In the genomic region with DNA sequence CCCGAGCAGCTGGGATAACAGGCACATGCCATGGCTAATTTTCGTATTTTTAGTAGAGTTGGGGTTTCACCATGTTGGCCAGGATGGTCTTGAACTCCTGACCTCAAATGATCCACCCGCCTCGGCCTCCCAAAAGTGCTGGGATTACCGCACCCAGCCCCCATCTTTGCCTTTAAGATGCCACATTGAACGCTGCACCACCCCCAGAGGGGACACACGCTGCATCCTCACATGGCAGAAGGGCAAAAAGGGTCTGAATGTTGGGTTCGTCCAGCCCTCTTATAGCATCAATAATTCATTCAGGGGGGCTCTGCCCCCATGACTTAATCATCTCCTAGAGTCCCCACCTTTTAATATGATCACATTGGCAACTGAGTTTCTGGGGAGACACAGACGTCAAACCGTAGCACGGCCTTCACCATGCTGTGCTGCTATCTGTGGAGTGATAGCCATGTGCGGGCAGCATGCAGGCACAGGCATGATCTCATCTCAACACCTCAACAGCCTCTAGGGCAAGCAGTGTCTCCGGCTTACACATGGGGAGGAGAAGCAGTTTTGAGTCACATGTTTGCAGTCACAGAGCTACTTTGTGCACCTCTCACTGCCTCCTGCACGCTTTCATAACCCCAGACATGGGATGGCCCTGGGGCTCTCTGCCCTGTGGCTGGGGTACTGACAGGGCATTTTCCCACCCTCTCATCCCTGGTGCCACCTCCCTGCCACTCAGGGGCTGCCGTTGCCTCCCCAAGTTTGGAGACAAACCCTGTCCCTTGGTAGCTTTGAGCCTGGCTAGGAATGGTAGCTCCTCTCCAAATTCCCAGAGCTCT, we compare ENCODE assay signal across 10 cellular contexts. TPM values are rescaled to one million over a fixed set of nuclear protein-coding genes. Genes with fewer than 3 reads are reported as not detected.
DNase-seq lines count a peak whose midpoint lies in the region; ATAC-seq and TF ChIP-seq lines count a peak whose summit lies in the region.
"Had no signal": no experiment of that assay in that cellular context is flagged by ENCODE, and none has a peak within 500 bp of the region (broad histone marks: within the 10 kb centered on the region; RNA-seq: fewer than 3 reads in every experiment).

No MANE protein-coding gene starts in this region.

- no peak for TF ChIP-seq EP300 in esophagus muscularis mucosa (IDR thresholded peaks at IDR 0.05)

- no peaks in the 10 kb centered on the region for H3K27me3 ChIP-seq in SJCRH30
- H3K27me3 ChIP-seq in esophagus muscularis mucosa, result peaks cover 0 to 60% (median 0%) of the 10 kb centered on the region in 4 donors

- no peak for ATAC-seq in stimulated activated memory B cell treated with anti-CD40 and anti-IgM and Interleukin-4, amounts not matched to agents 10 μg/mL and 1 μg/mL and 100 μg/mL, for 72 hours
- no peak for ATAC-seq in HG02763 (IDR thresholded peaks at IDR 0.05; ENCODE audit: unreplicated experiment)
- no peak for ATAC-seq in WTC11

- intact Hi-C loops in esophagus muscularis mucosa (cut with DNase I), result no loop called here

- H3K9me3 ChIP-seq in SJCRH30 (replicated peaks) (no peaks in the 10 kb centered on the region), esophagus muscularis mucosa (no peaks in the 10 kb centered on the region)

- peak overlapping the region; percentile 88 for H3K27ac Mint-ChIP-seq in stimulated activated memory B cell treated with anti-CD40 and anti-IgM and Interleukin-4, amounts not matched to agents 10 μg/mL and 1 μg/mL and 100 μg/mL, for 72 hours
- no peak overlapping the region for H3K27ac Mint-ChIP-seq in WTC11

- peaks cover 13% of the 10 kb centered on the region for H3K36me3 ChIP-seq in SJCRH30
- H3K36me3 ChIP-seq in esophagus muscularis mucosa, result no peaks in the 10 kb centered on the region

- H3K4me3 ChIP-seq in SJCRH30, result no peak overlapping the region
- H3K4me3 ChIP-seq in esophagus muscularis mucosa, result no peak overlapping the region

- H3K36me3 Mint-ChIP-seq in stimulated activated memory B cell treated with anti-CD40 and anti-IgM and Interleukin-4, amounts not matched to agents 10 μg/mL and 1 μg/mL and 100 μg/mL, for 72 hours, result peaks cover 79% of the 10 kb centered on the region
- no peaks in the 10 kb centered on the region for H3K36me3 Mint-ChIP-seq in WTC11

- TF ChIP-seq CTCF in esophagus muscularis mucosa (IDR thresholded peaks at IDR 0.05) (no peak), WTC11 (IDR thresholded peaks at IDR 0.05) (no peak)

- CTCF ChIA-PET in WTC11 (lab: Charles Lee), result no interaction called here

- POLR2A ChIA-PET in WTC11 (lab: Charles Lee), result no interaction called here

- no peaks in the 10 kb centered on the region for H3K9me3 Mint-ChIP-seq in stimulated activated memory B cell treated with anti-CD40 and anti-IgM and Interleukin-4, amounts not matched to agents 10 μg/mL and 1 μg/mL and 100 μg/mL, for 72 hours
- H3K9me3 Mint-ChIP-seq in WTC11, result no peaks in the 10 kb centered on the region

- 82% methylated on average over 10 of the region's 15 CpGs for WGBS in esophagus muscularis mucosa

- no peak overlapping the region for H3K4me3 Mint-ChIP-seq in stimulated activated memory B cell treated with anti-CD40 and anti-IgM and Interleukin-4, amounts not matched to agents 10 μg/mL and 1 μg/mL and 100 μg/mL, for 72 hours
- no peak overlapping the region for H3K4me3 Mint-ChIP-seq in WTC11

- no peak for TF ChIP-seq POLR2A in esophagus muscularis mucosa (IDR thresholded peaks at IDR 0.05; ENCODE audit: low read depth)

- peaks cover 6% of the 10 kb centered on the region for H3K4me1 ChIP-seq in SJCRH30
- no peaks in the 10 kb centered on the region for H3K4me1 ChIP-seq in esophagus muscularis mucosa

- peaks cover 71% of the 10 kb centered on the region for H3K4me1 Mint-ChIP-seq in stimulated activated memory B cell treated with anti-CD40 and anti-IgM and Interleukin-4, amounts not matched to agents 10 μg/mL and 1 μg/mL and 100 μg/mL, for 72 hours
- H3K4me1 Mint-ChIP-seq in WTC11, result no peaks in the 10 kb centered on the region

- DNase-seq in activated CD4-positive, alpha-beta T cell treated with anti-CD3 and anti-CD28 coated beads for 48 hours, result peak; percentile 14
- no peak for DNase-seq in activated CD4-positive, alpha-beta T cell treated with anti-CD3 and anti-CD28 coated beads for 1 hour
- DNase-seq in SJCRH30 (no peak), esophagus muscularis mucosa (ENCODE audit: extremely low spot score) (peak; percentile 53), NAMALWA (ENCODE audit: low spot score) (no peak), WTC11 (ENCODE audit: low spot score) (no peak)
- DNase-seq: midbrain had no signal

- H3K27ac ChIP-seq in SJCRH30, result peak overlapping the region; percentile 62
- no peak overlapping the region for H3K27ac ChIP-seq in esophagus muscularis mucosa (replicated peaks in 1 of 4)

- no peaks in the 10 kb centered on the region for H3K27me3 Mint-ChIP-seq in stimulated activated memory B cell treated with anti-CD40 and anti-IgM and Interleukin-4, amounts not matched to agents 10 μg/mL and 1 μg/mL and 100 μg/mL, for 72 hours
- no peaks in the 10 kb centered on the region; the same call in 1 of the 2 replicates for H3K27me3 Mint-ChIP-seq in WTC11 (ENCODE audit: low read depth)

TF ChIP-seq in WTC11, 78 proteins besides CTCF, POLR2A, EP300 and RAD21:
- TF ChIP-seq CREB1 (CRISPR knock-in tag; IDR thresholded peaks at IDR 0.05) (no peak), SMAD3 (CRISPR knock-in tag; IDR thresholded peaks at IDR 0.05; ENCODE audit: borderline replicate concordance) (no peak)

RNA-seq across cellular contexts. Expression of a gene that starts 30.0 kb away (rescaled TPM):
- 3.8 and 4.6 TPM in 2 replicates for total RNA-seq in SJCRH30 (2014; rRNA removed; shearing (Covaris generic))
- under 1 TPM in 3 of 4 donors, not detected in 1; under 0.01 to 0.50 (median 0.17) TPM for total RNA-seq in esophagus muscularis mucosa
- total RNA-seq in WTC11 (2021), result 0.27 to 0.70 TPM (median 0.32 TPM) in 3 replicates
- total RNA-seq: epithelial cell of proximal tubule had no signal

Comparison
In these comparisons a context has a peak if more than half of its experiments do, and no peak if none do; other contexts are left out.
1. DNase-seq: peak in activated CD4-positive, alpha-beta T cell treated with anti-CD3 and anti-CD28 coated beads for 48 hours (single experiment) and esophagus muscularis mucosa (single experiment); none in activated CD4-positive, alpha-beta T cell treated with anti-CD3 and anti-CD28 coated beads for 1 hour (single experiment), SJCRH30 (0 of 2), NAMALWA (single experiment) and WTC11 (single experiment).